Comparison of ENCODE assay signal across 27 cellular contexts in the genomic region with DNA sequence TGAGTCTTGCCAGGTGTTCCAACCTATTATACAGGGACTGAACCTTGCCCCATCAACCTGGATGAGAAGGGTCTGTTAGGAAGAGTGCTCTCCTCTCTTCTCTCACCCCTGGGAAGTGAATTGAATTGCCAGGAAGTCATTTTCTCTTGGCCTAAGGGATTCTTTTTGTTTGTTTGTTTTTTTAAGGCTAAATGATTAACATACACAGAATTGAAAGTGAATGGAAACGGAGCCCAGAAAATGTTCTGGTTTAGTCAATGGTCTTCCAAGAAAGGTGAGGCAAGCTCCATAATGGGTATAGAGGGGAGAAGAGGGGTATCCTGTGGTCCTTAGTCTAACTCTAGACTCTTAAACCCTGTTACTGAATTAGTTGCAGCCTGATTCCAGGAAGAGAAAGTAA.
"Had no signal": no experiment of that assay in that cellular context is flagged by ENCODE, and none has a peak within 500 bp of the region (broad histone marks: within the 10 kb centered on the region; RNA-seq: fewer than 3 reads in every experiment).

No MANE protein-coding gene starts in this region.

- H3K36me3 Mint-ChIP-seq: activated naive CD4-positive, alpha-beta T cell treated with anti-CD3 and anti-CD28 coated beads, Interleukin-2, amount 10 ng/mL, durations not matched to agents 7 days and 5 days; activated naive CD4-positive, alpha-beta T cell treated with anti-CD3 and anti-CD28 coated beads, Interleukin-2, amount 50 U/mL, for 72 hours; activated naive CD8-positive, alpha-beta T cell treated with anti-CD3 and anti-CD28 coated beads, Interleukin-2, amount 10 ng/mL, durations not matched to agents 7 days and 5 days; brain had no signal

- H3K27me3 Mint-ChIP-seq: activated CD4-positive, alpha-beta memory T cell treated with anti-CD3 and anti-CD28 coated beads, Interleukin-2, amount 10 ng/mL, durations not matched to agents 7 days and 5 days; activated CD4-positive, alpha-beta T cell treated with anti-CD3 and anti-CD28 coated beads, Interleukin-2, amount 10 ng/mL, durations not matched to agents 24 days and 14 days; activated naive CD4-positive, alpha-beta T cell treated with anti-CD3 and anti-CD28 coated beads, Interleukin-2, amount 10 ng/mL, durations not matched to agents 7 days and 5 days; activated naive CD8-positive, alpha-beta T cell treated with anti-CD3 and anti-CD28 coated beads, Interleukin-2, amount 10 ng/mL, durations not matched to agents 7 days and 5 days; brain; central memory CD8-positive, alpha-beta T cell; dendritic cell treated with granulocyte-macrophage colony-stimulating factor and Interleukin-4, amounts not matched to agents 40 ng/mL and 50 ng/mL, for 4 days had no signal

- H3K27ac Mint-ChIP-seq: activated CD4-positive, alpha-beta memory T cell treated with anti-CD3 and anti-CD28 coated beads, Interleukin-2, amount 10 ng/mL, durations not matched to agents 7 days and 5 days; activated CD4-positive, alpha-beta T cell treated with anti-CD3 and anti-CD28 coated beads for 36 hours; activated CD4-positive, alpha-beta T cell treated with anti-CD3 and anti-CD28 coated beads, Interleukin-2, amount 10 ng/mL, durations not matched to agents 24 days and 14 days; activated naive CD4-positive, alpha-beta T cell treated with anti-CD3 and anti-CD28 coated beads, Interleukin-2, amount 10 ng/mL, durations not matched to agents 7 days and 5 days; activated naive CD4-positive, alpha-beta T cell treated with anti-CD3 and anti-CD28 coated beads, Interleukin-2, amount 50 U/mL, for 72 hours; activated naive CD8-positive, alpha-beta T cell treated with anti-CD3 and anti-CD28 coated beads, Interleukin-2, amount 10 ng/mL, durations not matched to agents 7 days and 5 days; activated T-cell treated with anti-CD3 and anti-CD28 coated beads, Interleukin-2, amount 50 U/mL, for 24 hours; activated T-cell treated with anti-CD3 and anti-CD28 coated beads, Interleukin-2, amount 50 U/mL, for 72 hours; brain; dendritic cell treated with granulocyte-macrophage colony-stimulating factor and Interleukin-4, amounts not matched to agents 40 ng/mL and 50 ng/mL, for 4 days; endodermal cell; T-helper 17 cell; T-helper 2 cell treated with Interferon-gamma antibody and Interleukin-4, amounts not matched to agents 5 μg/mL and 100 μg/mL, for 36 hours had no signal

- H3K4me3 Mint-ChIP-seq: activated CD4-positive, alpha-beta memory T cell treated with anti-CD3 and anti-CD28 coated beads, Interleukin-2, amount 10 ng/mL, durations not matched to agents 7 days and 5 days; activated CD4-positive, alpha-beta T cell treated with anti-CD3 and anti-CD28 coated beads for 36 hours; activated CD4-positive, alpha-beta T cell treated with anti-CD3 and anti-CD28 coated beads, Interleukin-2, amount 10 ng/mL, durations not matched to agents 24 days and 14 days; activated naive CD4-positive, alpha-beta T cell treated with anti-CD3 and anti-CD28 coated beads, Interleukin-2, amount 10 ng/mL, durations not matched to agents 7 days and 5 days; activated naive CD8-positive, alpha-beta T cell treated with anti-CD3 and anti-CD28 coated beads, Interleukin-2, amount 10 ng/mL, durations not matched to agents 7 days and 5 days; activated T-cell treated with anti-CD3 and anti-CD28 coated beads, Interleukin-2, amount 50 U/mL, for 24 hours; activated T-cell treated with anti-CD3 and anti-CD28 coated beads, Interleukin-2, amount 50 U/mL, for 72 hours; brain; central memory CD8-positive, alpha-beta T cell; dendritic cell treated with granulocyte-macrophage colony-stimulating factor and Interleukin-4, amounts not matched to agents 40 ng/mL and 50 ng/mL, for 4 days; endodermal cell; T-helper 17 cell; T-helper 2 cell treated with Interferon-gamma antibody and Interleukin-4, amounts not matched to agents 5 μg/mL and 100 μg/mL, for 36 hours had no signal

- DNase-seq: activated CD4-positive, alpha-beta memory T cell treated with anti-CD3 and anti-CD28 coated beads, Interleukin-2, amount 10 ng/mL, durations not matched to agents 7 days and 5 days; activated CD4-positive, alpha-beta T cell treated with anti-CD3 and anti-CD28 coated beads for 36 hours; activated CD4-positive, alpha-beta T cell treated with anti-CD3 and anti-CD28 coated beads, Interleukin-2, amount 10 ng/mL, durations not matched to agents 24 days and 14 days; activated CD4-positive, CD25-positive, alpha-beta regulatory T cell; activated CD4-positive, CD25-positive, alpha-beta regulatory T cell treated with anti-CD3 and anti-CD28 coated beads, Interleukin-2, amount 50 U/mL, for 72 hours; activated CD8-positive, alpha-beta memory T cell treated with anti-CD3 and anti-CD28 coated beads, Interleukin-2, amount 50 U/mL, for 48 hours; activated gamma-delta T cell; activated naive CD4-positive, alpha-beta T cell; activated naive CD4-positive, alpha-beta T cell treated with anti-CD3 and anti-CD28 coated beads, Interleukin-2, amount 10 ng/mL, durations not matched to agents 7 days and 5 days; activated naive CD8-positive, alpha-beta T cell treated with anti-CD3 and anti-CD28 coated beads, Interleukin-2, amount 10 ng/mL, durations not matched to agents 7 days and 5 days; activated T-cell treated with anti-CD3 and anti-CD28 coated beads for 4 hours; activated T-cell treated with anti-CD3 and anti-CD28 coated beads, Interleukin-2, amount 50 U/mL, for 24 hours; activated T-cell treated with anti-CD3 and anti-CD28 coated beads, Interleukin-2, amount 50 U/mL, for 72 hours; dorsolateral prefrontal cortex; effector memory CD4-positive, alpha-beta T cell; endodermal cell; foreskin fibroblast; head of caudate nucleus; T-helper 17 cell; T1000; WERI-Rb-1 had no signal

- H3K4me1 Mint-ChIP-seq: activated CD4-positive, alpha-beta memory T cell treated with anti-CD3 and anti-CD28 coated beads, Interleukin-2, amount 10 ng/mL, durations not matched to agents 7 days and 5 days; activated CD4-positive, alpha-beta T cell treated with anti-CD3 and anti-CD28 coated beads for 36 hours; activated CD4-positive, alpha-beta T cell treated with anti-CD3 and anti-CD28 coated beads, Interleukin-2, amount 10 ng/mL, durations not matched to agents 24 days and 14 days; activated naive CD4-positive, alpha-beta T cell treated with anti-CD3 and anti-CD28 coated beads, Interleukin-2, amount 10 ng/mL, durations not matched to agents 7 days and 5 days; activated naive CD8-positive, alpha-beta T cell treated with anti-CD3 and anti-CD28 coated beads, Interleukin-2, amount 10 ng/mL, durations not matched to agents 7 days and 5 days; brain; central memory CD8-positive, alpha-beta T cell; T-helper 17 cell had no signal

- ATAC-seq: activated CD4-positive, alpha-beta T cell treated with anti-CD3 and anti-CD28 coated beads for 36 hours; activated naive CD4-positive, alpha-beta T cell treated with anti-CD3 and anti-CD28 coated beads, Interleukin-2, amount 50 U/mL, for 72 hours; activated T-cell treated with anti-CD3 and anti-CD28 coated beads, Interleukin-2, amount 50 U/mL, for 72 hours; esophagus mucosa; T-helper 17 cell had no signal

- H3K9me3 Mint-ChIP-seq: activated CD4-positive, alpha-beta memory T cell treated with anti-CD3 and anti-CD28 coated beads, Interleukin-2, amount 10 ng/mL, durations not matched to agents 7 days and 5 days; activated CD4-positive, alpha-beta T cell treated with anti-CD3 and anti-CD28 coated beads, Interleukin-2, amount 10 ng/mL, durations not matched to agents 24 days and 14 days; activated naive CD4-positive, alpha-beta T cell treated with anti-CD3 and anti-CD28 coated beads, Interleukin-2, amount 10 ng/mL, durations not matched to agents 7 days and 5 days; activated naive CD8-positive, alpha-beta T cell treated with anti-CD3 and anti-CD28 coated beads, Interleukin-2, amount 10 ng/mL, durations not matched to agents 7 days and 5 days; activated T-cell treated with anti-CD3 and anti-CD28 coated beads, Interleukin-2, amount 50 U/mL, for 24 hours; brain; dendritic cell treated with granulocyte-macrophage colony-stimulating factor and Interleukin-4, amounts not matched to agents 40 ng/mL and 50 ng/mL, for 4 days; endodermal cell; T-helper 2 cell treated with Interferon-gamma antibody and Interleukin-4, amounts not matched to agents 5 μg/mL and 100 μg/mL, for 36 hours had no signal
